ENCODE assay signal across 8 cellular contexts in genomic region chr5:79990598-79991507, GRCh38.
DNase-seq lines count a peak whose midpoint lies in the region; ATAC-seq and FAIRE-seq lines count a peak whose summit lies in the region.

A gene with protein sequence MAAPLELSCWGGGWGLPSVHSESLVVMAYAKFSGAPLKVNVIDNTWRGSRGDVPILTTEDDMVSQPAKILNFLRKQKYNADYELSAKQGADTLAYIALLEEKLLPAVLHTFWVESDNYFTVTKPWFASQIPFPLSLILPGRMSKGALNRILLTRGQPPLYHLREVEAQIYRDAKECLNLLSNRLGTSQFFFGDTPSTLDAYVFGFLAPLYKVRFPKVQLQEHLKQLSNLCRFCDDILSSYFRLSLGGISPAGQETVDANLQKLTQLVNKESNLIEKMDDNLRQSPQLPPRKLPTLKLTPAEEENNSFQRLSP (minus strand): TSS chr5:79991262. CDS start chr5:79991238, 24 bp downstream.

- ATAC-seq in GM18868 (IDR thresholded peaks at IDR 0.05; ENCODE audit: unreplicated experiment) (peak; percentile 93), HG03108 (IDR thresholded peaks at IDR 0.05; ENCODE audit: unreplicated experiment) (peak; percentile 87)
- peak; percentile 69 to 74 for ATAC-seq in activated CD4-positive, CD25-positive, alpha-beta regulatory T cell treated with anti-CD3 and anti-CD28 coated beads, Interleukin-2, amount 50 U/mL, for 24 hours

- FAIRE-seq in A204.1 (lab: Jason Lieb, UNC), result peak; percentile 62

- DNase-seq in NCI-H345 treated with DMSO at 0.1 percent for 48 hours (lab: John Stamatoyannopoulos, UW; ENCODE audit: unreplicated experiment) (peak; percentile 69), cerebellar cortex (ENCODE audit: low spot score) (peak; percentile 92), islet precursor cell (peak; percentile 93)
- DNase-seq in stimulated activated CD4-positive, alpha-beta T cell treated with anti-CD3 and anti-CD28 coated beads, Interleukin-12 subunit alpha, Interleukin-12 subunit beta, amount 100 ng/mL, for 4 hours, result peak; percentile 87

Comparison
In these comparisons a context has a peak if more than half of its experiments do, and no peak if none do; other contexts are left out.
1. Peak in every context shown above with its lines: DNase-seq and ATAC-seq.